7 cellular contexts compared by ENCODE assay signal in genomic region chr11:126355324-126355925, GRCh38.
DNase-seq lines count a peak whose midpoint lies in the region; ATAC-seq and TF ChIP-seq lines count a peak whose summit lies in the region.

ST3GAL4 (plus strand) TSS chr11:126355686; CDS start chr11:126406156, 50,470 bp downstream.

- no peaks in the 10 kb centered on the region for H3K9me3 Mint-ChIP-seq in central memory CD8-positive, alpha-beta T cell

- peak; percentile 59 to 70 for DNase-seq in NCI-H1930 (lab: John Stamatoyannopoulos, UW)
- DNase-seq in activated CD4-positive, CD25-positive, alpha-beta regulatory T cell treated with anti-CD3 and anti-CD28 coated beads, Interleukin-2, amount 50 U/mL, for 16 hours (ENCODE audit: low read depth, low spot score), result peak; percentile 24
- DNase-seq in central memory CD8-positive, alpha-beta T cell (ENCODE audit: low spot score in 2 of 2), result peak; percentile 29 to 35
- peak; percentile 52 for DNase-seq in kidney glomerular epithelial cell (lab: John Stamatoyannopoulos, UW)
- DNase-seq in stimulated activated CD4-positive, alpha-beta T cell treated with anti-CD3 and anti-CD28 coated beads, Interleukin-15, amount 100 ng/mL, for 48 hours (ENCODE audit: low read depth in 2 of 2), result peak; percentile 50 to 71

- H3K27me3 Mint-ChIP-seq in central memory CD8-positive, alpha-beta T cell, result no peaks in the 10 kb centered on the region

- H3K27ac Mint-ChIP-seq in central memory CD8-positive, alpha-beta T cell (ENCODE audit: low read depth), result peak within 1 kb of the TSS; percentile 93

- peak; percentile 47 for TF ChIP-seq POLR2A in GM15510 (IDR thresholded peaks at IDR 0.05; ENCODE audit: borderline replicate concordance, extremely low read depth, insufficient read length)

- no peaks in the 10 kb centered on the region for H3K36me3 Mint-ChIP-seq in central memory CD8-positive, alpha-beta T cell (ENCODE audit: insufficient read depth)

- H3K4me1 Mint-ChIP-seq in central memory CD8-positive, alpha-beta T cell, result peaks cover 41% of the 10 kb centered on the region

- ATAC-seq in HG02623 (IDR thresholded peaks at IDR 0.05; ENCODE audit: unreplicated experiment), result peak; percentile 55
- ATAC-seq in central memory CD8-positive, alpha-beta T cell (replicated peaks; ENCODE audit: extremely low read depth, poor library complexity, severe bottlenecking), result peak; percentile 61

- peak within 1 kb of the TSS; percentile 90 for H3K4me3 Mint-ChIP-seq in central memory CD8-positive, alpha-beta T cell

Comparison
In these comparisons a context has a peak if more than half of its experiments do, and no peak if none do; other contexts are left out.
1. Peak in every context shown above with its lines: DNase-seq and ATAC-seq.